In the genomic region with DNA sequence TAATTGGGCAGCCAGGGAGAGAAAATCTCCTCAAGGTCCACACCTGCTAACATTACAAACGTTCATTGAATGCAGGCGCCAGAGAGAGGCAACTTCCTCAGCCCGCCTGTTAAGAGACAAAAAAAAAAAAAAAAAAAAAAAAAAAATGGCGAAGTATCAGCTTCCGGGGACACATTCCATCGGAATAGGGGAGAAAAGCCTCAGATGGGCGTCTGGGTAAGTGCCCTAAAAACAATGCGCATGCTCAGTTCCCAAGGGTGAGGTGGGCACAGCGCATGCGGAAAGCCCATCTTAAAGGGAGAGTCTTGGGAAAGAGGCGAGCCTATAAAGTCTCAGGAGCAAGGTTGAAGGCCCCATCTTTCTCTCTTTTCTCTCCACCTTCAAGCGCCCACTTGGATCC, we compare ENCODE assay signal across 17 cellular contexts.
A peak's percentile ranks its signal among the peaks of the same experiment; 100 is the strongest.
DNase-seq lines count a peak whose midpoint lies in the region; ATAC-seq, FAIRE-seq and TF ChIP-seq lines count a peak whose summit lies in the region.
"Had no signal": no experiment of that assay in that cellular context is flagged by ENCODE, and none has a peak within 500 bp of the region (broad histone marks: within the 10 kb centered on the region; RNA-seq: fewer than 3 reads in every experiment).

No MANE protein-coding gene starts in this region.

- H3K4me1 ChIP-seq in K562 (replicated peaks in 1 of 2; ENCODE audit: control insufficient read depth in 2 of 2, insufficient read depth in 2 of 2, low read length in 2 of 2) (peaks cover 0 to 3% of the 10 kb centered on the region in 2 experiments; a peak in 1 of 5 replicates), adrenal gland (replicated peaks in 1 of 2) (no peaks in the 10 kb centered on the region)
- H3K4me1 ChIP-seq: BE2C had no signal

- H3K9me3 Mint-ChIP-seq in endothelial cell (ENCODE audit: unreplicated experiment), result no peaks in the 10 kb centered on the region
- H3K9me3 Mint-ChIP-seq: CD4-positive, alpha-beta T cell had no signal

- POLR2A ChIA-PET in K562 (lab: Yijun Ruan, JAX), result interaction anchor here (0.6 kb wide), 1 partner anchor 51 kb away, joined by 3 read pairs; no protein-coding TSS in a partner anchor

- H3K4me1 Mint-ChIP-seq in endothelial cell (ENCODE audit: unreplicated experiment), result no peaks in the 10 kb centered on the region
- H3K4me1 Mint-ChIP-seq: H9 had no signal

- H3K4me3 ChIP-seq in K562, result peak overlapping the region; percentile 59
- no peak overlapping the region for H3K4me3 ChIP-seq in adrenal gland

- H3K9me1 ChIP-seq in K562 (ENCODE audit: control insufficient read depth, insufficient read depth, low read length), result no peaks in the 10 kb centered on the region

- CTCF ChIA-PET in K562 (lab: Yijun Ruan, JAX; ENCODE audit: low intra/inter-chr PET ratio), result interaction anchor here (0.6 kb wide), 1 partner anchor 17 kb away, joined by 4 read pairs; no protein-coding TSS in a partner anchor

- no peaks in the 10 kb centered on the region for H3K27me3 ChIP-seq in K562 (ENCODE audit: control insufficient read depth in 2 of 2, insufficient read depth in 2 of 2, low read length in 2 of 2)
- no peaks in the 10 kb centered on the region for H3K27me3 ChIP-seq in adrenal gland
- H3K27me3 ChIP-seq: BE2C had no signal

- ATAC-seq in K562 (peak; percentile 83), GM21447 (IDR thresholded peaks at IDR 0.05; ENCODE audit: unreplicated experiment) (no peak)

- peak; percentile 43 for TF ChIP-seq POLR2A in K562 (conservative IDR thresholded peaks at IDR 0.05)
- TF ChIP-seq POLR2A in adrenal gland (IDR thresholded peaks at IDR 0.05), result no peak

- H3K9me3 ChIP-seq in K562 (replicated peaks; ENCODE audit: control insufficient read depth, insufficient read depth, low read depth, low read length) (peaks cover 4% of the 10 kb centered on the region), adrenal gland (replicated peaks in 1 of 3) (no peaks in the 10 kb centered on the region)
- H3K9me3 ChIP-seq: BE2C had no signal

- WGBS in K562 (ENCODE audit: insufficient coverage, low coverage, missing lambda C conversion rate), result 3% methylated on average over 8 of the region's 12 CpGs
- 87 to 93% (median 91%) methylated on average over 12 of the region's 12 CpGs for WGBS in adrenal gland, 4 donors

- DNase-seq in Daoy (ENCODE audit: low read depth) (peak; percentile 78), NCI-H774 (lab: John Stamatoyannopoulos, UW) (peak; percentile 57), K562 (ENCODE audit: extremely low read depth in 1 of 4, low spot score in 3 of 4) (peak; percentile 29 to 82 (median 58)), urothelium cell line (ENCODE audit: low spot score) (peak; percentile 54), adrenal gland (no peak), endothelial cell (ENCODE audit: low spot score) (no peak)
- DNase-seq: ACHN; BE2C; C1 segment of cervical spinal cord; CD4-positive, alpha-beta T cell; DMS153; DMS79; GF-D8; H9 had no signal

- no peak for TF ChIP-seq RAD21 in K562 (CRISPR knock-in tag; conservative IDR thresholded peaks at IDR 0.05 in 1 of 2, IDR thresholded peaks at IDR 0.05 in 1 of 2)

- intact Hi-C loops in K562 (cut with micrococcal nuclease) (loop anchor here (5.0 kb wide), 1 partner anchor 51 kb away; no protein-coding TSS in a partner anchor), adrenal gland (cut with DNase I) (no loop called here)

- TF ChIP-seq EP300 in K562 (IDR thresholded peaks at IDR 0.05; ENCODE audit: low read length), result no peak

- peak overlapping the region; percentile 87 for H3K4me2 ChIP-seq in K562 (ENCODE audit: insufficient read depth, low read length)

- H4K20me1 ChIP-seq in K562 (replicated peaks; ENCODE audit: control insufficient read depth, insufficient read depth, low read length), result no peaks in the 10 kb centered on the region

- FAIRE-seq in K562 (lab: Jason Lieb, UNC), result peak; percentile 67
- FAIRE-seq in urothelium cell line (lab: Jason Lieb, UNC), result no peak
- FAIRE-seq: A204.1, H1 had no signal

- in situ Hi-C loops in K562 (cut with MboI), result no loop called here

- no peaks in the 10 kb centered on the region for H3K27me3 Mint-ChIP-seq in endothelial cell (ENCODE audit: unreplicated experiment)
- H3K27me3 Mint-ChIP-seq: CD4-positive, alpha-beta T cell had no signal

- no peaks in the 10 kb centered on the region for H3K36me3 Mint-ChIP-seq in endothelial cell (ENCODE audit: low read depth, unreplicated experiment)

- H3K4me3 Mint-ChIP-seq in endothelial cell (ENCODE audit: unreplicated experiment), result no peak overlapping the region
- H3K4me3 Mint-ChIP-seq: CD4-positive, alpha-beta T cell; H9 had no signal

- H3K36me3 ChIP-seq in K562 (ENCODE audit: control insufficient read depth, insufficient read depth, low read length) (no peaks in the 10 kb centered on the region), adrenal gland (replicated peaks in 1 of 2) (no peaks in the 10 kb centered on the region)
- H3K36me3 ChIP-seq: BE2C had no signal

- peak overlapping the region; percentile 73 to 90; a peak in 3 of 4 replicates for H3K9ac ChIP-seq in K562 (ENCODE audit: insufficient read depth in 1 of 2, low read depth in 2 of 2, low read length in 2 of 2)

- peaks cover 43% of the 10 kb centered on the region for H3K79me2 ChIP-seq in K562 (ENCODE audit: control insufficient read depth, insufficient read depth, low read length)

- H3K27ac ChIP-seq in K562 (ENCODE audit: extremely low read depth, low read depth, low read length), result peak overlapping the region; percentile 79
- H3K27ac ChIP-seq in adrenal gland, result no peak overlapping the region

- no TSS peak for BruUV-seq in K562 (replicated peaks; lab: Mats Ljungman, UMichigan)

- peak overlapping the region; percentile 93 for H2AFZ ChIP-seq in K562 (ENCODE audit: low read depth, low read length)

- TF ChIP-seq CTCF in K562 (IDR thresholded peaks at IDR 0.05 in 2 of 3, conservative IDR thresholded peaks at IDR 0.05 in 1 of 3; ENCODE audit: insufficient read depth in 2 of 3, low read depth in 1 of 3, low read length in 3 of 3) (no peak), adrenal gland (IDR thresholded peaks at IDR 0.05) (no peak), endothelial cell (IDR thresholded peaks at IDR 0.05; ENCODE audit: unreplicated experiment) (no peak)

- no peak overlapping the region for H3K27ac Mint-ChIP-seq in endothelial cell (ENCODE audit: unreplicated experiment)
- H3K27ac Mint-ChIP-seq: CD4-positive, alpha-beta T cell; H9 had no signal

TF ChIP-seq in K562, 482 proteins besides CTCF, POLR2A, EP300 and RAD21 (continues in another document):
- no peak for TF ChIP-seq ZNF431 (CRISPR knock-in tag; IDR thresholded peaks at IDR 0.05)
- no peak for TF ChIP-seq SREBF1 (IDR thresholded peaks at IDR 0.05; ENCODE audit: borderline replicate concordance, low read depth, low read length)
- no peak for TF ChIP-seq ZNF239 (CRISPR knock-in tag; IDR thresholded peaks at IDR 0.05)
- no peak for TF ChIP-seq ZEB2 (IDR thresholded peaks at IDR 0.05)
- no peak for TF ChIP-seq KLF6 (CRISPR knock-in tag; IDR thresholded peaks at IDR 0.05; ENCODE audit: borderline replicate concordance)
- TF ChIP-seq, protein P1, sequence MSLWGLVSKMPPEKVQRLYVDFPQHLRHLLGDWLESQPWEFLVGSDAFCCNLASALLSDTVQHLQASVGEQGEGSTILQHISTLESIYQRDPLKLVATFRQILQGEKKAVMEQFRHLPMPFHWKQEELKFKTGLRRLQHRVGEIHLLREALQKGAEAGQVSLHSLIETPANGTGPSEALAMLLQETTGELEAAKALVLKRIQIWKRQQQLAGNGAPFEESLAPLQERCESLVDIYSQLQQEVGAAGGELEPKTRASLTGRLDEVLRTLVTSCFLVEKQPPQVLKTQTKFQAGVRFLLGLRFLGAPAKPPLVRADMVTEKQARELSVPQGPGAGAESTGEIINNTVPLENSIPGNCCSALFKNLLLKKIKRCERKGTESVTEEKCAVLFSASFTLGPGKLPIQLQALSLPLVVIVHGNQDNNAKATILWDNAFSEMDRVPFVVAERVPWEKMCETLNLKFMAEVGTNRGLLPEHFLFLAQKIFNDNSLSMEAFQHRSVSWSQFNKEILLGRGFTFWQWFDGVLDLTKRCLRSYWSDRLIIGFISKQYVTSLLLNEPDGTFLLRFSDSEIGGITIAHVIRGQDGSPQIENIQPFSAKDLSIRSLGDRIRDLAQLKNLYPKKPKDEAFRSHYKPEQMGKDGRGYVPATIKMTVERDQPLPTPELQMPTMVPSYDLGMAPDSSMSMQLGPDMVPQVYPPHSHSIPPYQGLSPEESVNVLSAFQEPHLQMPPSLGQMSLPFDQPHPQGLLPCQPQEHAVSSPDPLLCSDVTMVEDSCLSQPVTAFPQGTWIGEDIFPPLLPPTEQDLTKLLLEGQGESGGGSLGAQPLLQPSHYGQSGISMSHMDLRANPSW (CRISPR knock-in tag; IDR thresholded peaks at IDR 0.05), result no peak
- no peak for TF ChIP-seq FOSL1 (tag; conservative IDR thresholded peaks at IDR 0.05)
- TF ChIP-seq, protein P2, sequence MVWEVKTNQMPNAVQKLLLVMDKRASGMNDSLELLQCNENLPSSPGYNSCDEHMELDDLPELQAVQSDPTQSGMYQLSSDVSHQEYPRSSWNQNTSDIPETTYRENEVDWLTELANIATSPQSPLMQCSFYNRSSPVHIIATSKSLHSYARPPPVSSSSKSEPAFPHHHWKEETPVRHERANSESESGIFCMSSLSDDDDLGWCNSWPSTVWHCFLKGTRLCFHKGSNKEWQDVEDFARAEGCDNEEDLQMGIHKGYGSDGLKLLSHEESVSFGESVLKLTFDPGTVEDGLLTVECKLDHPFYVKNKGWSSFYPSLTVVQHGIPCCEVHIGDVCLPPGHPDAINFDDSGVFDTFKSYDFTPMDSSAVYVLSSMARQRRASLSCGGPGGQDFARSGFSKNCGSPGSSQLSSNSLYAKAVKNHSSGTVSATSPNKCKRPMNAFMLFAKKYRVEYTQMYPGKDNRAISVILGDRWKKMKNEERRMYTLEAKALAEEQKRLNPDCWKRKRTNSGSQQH (CRISPR knock-in tag; IDR thresholded peaks at IDR 0.05), result no peak
- no peak for TF ChIP-seq ZNF24 (IDR thresholded peaks at IDR 0.05)
- TF ChIP-seq ATF6 (CRISPR knock-in tag; IDR thresholded peaks at IDR 0.05), result no peak
- peak; percentile 75 for TF ChIP-seq GABPA (tag; conservative IDR thresholded peaks at IDR 0.05; ENCODE audit: low read depth)

Comparison
In these comparisons a context has a peak if more than half of its experiments do, and no peak if none do; other contexts are left out.
1. DNase-seq: peak in Daoy (single experiment), NCI-H774 (single experiment), K562 (4 of 4) and urothelium cell line (single experiment); none in adrenal gland (0 of 7) and endothelial cell (single experiment).